14 cellular contexts compared by ENCODE assay signal in the genomic region with DNA sequence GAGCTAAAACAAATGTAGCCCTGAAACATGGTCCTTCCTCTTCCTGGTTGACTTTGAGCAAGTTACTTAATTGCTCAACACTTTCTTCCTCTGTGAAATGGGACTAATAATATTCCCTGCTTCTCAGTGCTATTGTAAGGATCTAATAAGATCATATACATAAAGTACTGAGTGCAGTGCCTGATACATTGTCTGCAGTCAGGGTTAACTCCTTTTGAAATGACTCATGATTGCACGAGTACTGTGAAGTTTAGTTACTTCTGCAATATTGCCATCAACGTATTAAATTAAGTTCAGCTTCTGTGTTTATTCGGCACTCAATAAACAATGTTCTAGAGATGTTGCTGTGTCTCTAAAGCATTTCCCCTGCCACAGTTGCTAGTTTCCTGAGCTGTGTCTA.
"Had no signal": no experiment of that assay in that cellular context is flagged by ENCODE, and none has a peak within 500 bp of the region (broad histone marks: within the 10 kb centered on the region; RNA-seq: fewer than 3 reads in every experiment).

No MANE protein-coding gene starts in this region.

- ATAC-seq: activated CD4-positive, alpha-beta T cell treated with anti-CD3 and anti-CD28 coated beads for 36 hours; activated naive CD8-positive, alpha-beta T cell treated with anti-CD3 and anti-CD28 coated beads, Interleukin-2, amount 50 U/mL, for 24 hours; foreskin keratinocyte; left cardiac atrium; lower lobe of right lung; stimulated activated naive CD8-positive, alpha-beta T cell treated with anti-CD3 and anti-CD28 coated beads, Interleukin-15, amount 100 ng/mL, for 72 hours had no signal

- H3K27me3 ChIP-seq: foreskin keratinocyte had no signal

- H3K9me3 ChIP-seq: lower lobe of right lung, thoracic aorta had no signal

- DNase-seq: activated CD4-positive, alpha-beta memory T cell treated with anti-CD3 and anti-CD28 coated beads, Interleukin-2, amount 10 ng/mL, durations not matched to agents 7 days and 5 days; activated CD4-positive, alpha-beta T cell treated with anti-CD3 and anti-CD28 coated beads for 36 hours; activated CD8-positive, alpha-beta memory T cell treated with anti-CD3 and anti-CD28 coated beads, Interleukin-2, amount 50 U/mL, for 48 hours; activated naive CD4-positive, alpha-beta T cell treated with Interleukin-2 at 50 U/mL for 16 hours; activated naive CD8-positive, alpha-beta T cell treated with anti-CD3 and anti-CD28 coated beads, Interleukin-2, amount 50 U/mL, for 24 hours; foreskin keratinocyte; left cardiac atrium; lower lobe of right lung; naive B cell; stimulated activated CD4-positive, alpha-beta T cell treated with anti-CD3 and anti-CD28 coated beads, Interleukin-4, amount 100 ng/mL, for 1 hour; stimulated activated naive CD8-positive, alpha-beta T cell treated with anti-CD3 and anti-CD28 coated beads, Interleukin-15, amount 100 ng/mL, for 72 hours had no signal

- H2AFZ ChIP-seq: parathyroid adenoma had no signal

- H3K27ac ChIP-seq: foreskin keratinocyte, lower lobe of right lung, parathyroid adenoma, thoracic aorta had no signal

- H3K36me3 ChIP-seq: lower lobe of right lung, thoracic aorta had no signal

- H3K4me3 ChIP-seq: lower lobe of right lung, thoracic aorta had no signal

- FAIRE-seq: colon had no signal

- H3K9ac ChIP-seq: parathyroid adenoma had no signal

- H3K79me2 ChIP-seq: parathyroid adenoma had no signal

- H3K4me1 ChIP-seq: foreskin keratinocyte, lower lobe of right lung, parathyroid adenoma had no signal
